In genomic region chr4:165027762-165028402, GRCh38 we compare ENCODE assay signal across 1 cellular context.
TF ChIP-seq lines count a peak whose summit lies in the region.

No MANE protein-coding gene starts in this region.

TF ChIP-seq in HepG2, 621 proteins besides CTCF, POLR2A, EP300 and RAD21:
- TF ChIP-seq ERF (CRISPR knock-in tag; IDR thresholded peaks at IDR 0.05) = no peak
- TF ChIP-seq ZNF280D (CRISPR knock-in tag; IDR thresholded peaks at IDR 0.05) = no peak
- TF ChIP-seq NR1H2 (CRISPR knock-in tag; IDR thresholded peaks at IDR 0.05; ENCODE audit: borderline replicate concordance, low read depth) = no peak
- no peak for TF ChIP-seq GPN1 (CRISPR knock-in tag; IDR thresholded peaks at IDR 0.05; ENCODE audit: borderline replicate concordance)
- TF ChIP-seq PHF8 (CRISPR knock-in tag; IDR thresholded peaks at IDR 0.05) = no peak
- TF ChIP-seq ATRX (CRISPR knock-in tag; IDR thresholded peaks at IDR 0.05; ENCODE audit: borderline replicate concordance) = no peak
- no peak for TF ChIP-seq DDIT3 (CRISPR knock-in tag; IDR thresholded peaks at IDR 0.05)
- no peak for TF ChIP-seq FOXJ3 (CRISPR knock-in tag; IDR thresholded peaks at IDR 0.05; ENCODE audit: borderline replicate concordance)
- no peak for TF ChIP-seq ZNF883 (CRISPR knock-in tag; IDR thresholded peaks at IDR 0.05; ENCODE audit: not compliant biosample characterization)
- TF ChIP-seq ZBTB38 (CRISPR knock-in tag; IDR thresholded peaks at IDR 0.05) = no peak
- no peak for TF ChIP-seq MBNL3 (CRISPR knock-in tag; conservative IDR thresholded peaks at IDR 0.05)
